ENCODE assay signal across 18 cellular contexts in genomic region chr20:5686381-5687105, GRCh38.
"Had no signal": no experiment of that assay in that cellular context is flagged by ENCODE, and none has a peak within 500 bp of the region (broad histone marks: within the 10 kb centered on the region; RNA-seq: fewer than 3 reads in every experiment).

No MANE protein-coding gene starts in this region.

- FAIRE-seq: endometrium, frontal cortex, islet of Langerhans, small intestine had no signal

- H3K4me3 Mint-ChIP-seq: naive thymus-derived CD4-positive, alpha-beta T cell had no signal

- H3K27ac ChIP-seq: ovary, right atrium auricular region, uterus had no signal

- ATAC-seq: esophagus mucosa; heart right ventricle; naive thymus-derived CD4-positive, alpha-beta T cell had no signal

- H3K36me3 Mint-ChIP-seq: naive thymus-derived CD4-positive, alpha-beta T cell had no signal

- H3K4me3 ChIP-seq: heart right ventricle, ovary, right atrium auricular region, uterus had no signal

- H3K9me3 ChIP-seq: heart right ventricle, ovary, right atrium auricular region, uterus had no signal

- H3K9me3 Mint-ChIP-seq: naive thymus-derived CD4-positive, alpha-beta T cell had no signal

- H3K36me3 ChIP-seq: heart right ventricle, ovary, right atrium auricular region, uterus had no signal

- H3K27me3 ChIP-seq: heart right ventricle, ovary, right atrium auricular region, uterus had no signal

- DNase-seq: effector memory CD4-positive, alpha-beta T cell; heart right ventricle; hypothalamus; kidney glomerular epithelial cell; mammary epithelial cell; naive thymus-derived CD4-positive, alpha-beta T cell; nucleus accumbens; ovary; small intestine; stimulated activated CD4-positive, alpha-beta T cell treated with anti-CD3 and anti-CD28 coated beads, Interleukin-2, amount 100 ng/mL, for 48 hours; stimulated activated naive CD4-positive, alpha-beta T cell treated with Interleukin-2 at 50 U/mL for 16 hours; trophoblast cell; uterus had no signal

- H3K4me1 ChIP-seq: uterus had no signal
